In genomic region chr7:100867796-100868485, GRCh38 we compare ENCODE assay signal across 6 cellular contexts. TPM values are rescaled to one million over a fixed set of nuclear protein-coding genes. Genes with fewer than 3 reads are reported as not detected.
DNase-seq lines count a peak whose midpoint lies in the region; ATAC-seq and TF ChIP-seq lines count a peak whose summit lies in the region.

No MANE protein-coding gene starts in this region.

- H3K4me1 ChIP-seq in heart right ventricle (peaks cover 7 to 48% (median 26%) of the 10 kb centered on the region in 9 donors), tibial nerve (peaks cover 0 to 48% (median 30%) of the 10 kb centered on the region in 4 donors)

- H3K27me3 ChIP-seq in heart right ventricle, result no peaks in the 10 kb centered on the region
- H3K27me3 ChIP-seq in tibial nerve, result no peaks in the 10 kb centered on the region

- H3K27ac ChIP-seq in heart right ventricle, result peak overlapping the region; percentile 85 to 99 (median 96)
- peak overlapping the region; percentile 96 to 99 (median 98) for H3K27ac ChIP-seq in tibial nerve

- H3K4me3 ChIP-seq in heart right ventricle (peak overlapping the region; percentile 74 to 99 (median 92)), tibial nerve (peak overlapping the region; percentile 68 to 89 (median 84))

- no peak for DNase-seq in activated T-cell treated with anti-CD3 and anti-CD28 coated beads, Interleukin-2, amount 50 U/mL, for 4 hours
- no peak for DNase-seq in activated T-cell treated with anti-CD3 and anti-CD28 coated beads, Interleukin-2, amount 50 U/mL, for 1 hour
- DNase-seq in heart right ventricle, result no peak
- no peak for DNase-seq in tibial nerve (ENCODE audit: low spot score in 2 of 2)
- no peak for DNase-seq in EL
- DNase-seq in GM19240 (ENCODE audit: insufficient read length, low spot score), result no peak

- TF ChIP-seq POLR2A in tibial nerve (IDR thresholded peaks at IDR 0.05), result no peak

- H3K36me3 ChIP-seq in heart right ventricle (peaks cover 0 to 57% (median 19%) of the 10 kb centered on the region in 9 donors), tibial nerve (peaks cover 0 to 57% (median 0%) of the 10 kb centered on the region in 3 donors)

- no peaks in the 10 kb centered on the region for H3K9me3 Mint-ChIP-seq in activated T-cell treated with anti-CD3 and anti-CD28 coated beads, Interleukin-2, amount 50 U/mL, for 4 hours

- H3K4me3 Mint-ChIP-seq in activated T-cell treated with anti-CD3 and anti-CD28 coated beads, Interleukin-2, amount 50 U/mL, for 4 hours, result peak overlapping the region; percentile 90

- TF ChIP-seq CTCF in heart right ventricle (IDR thresholded peaks at IDR 0.05) (no peak), tibial nerve (IDR thresholded peaks at IDR 0.05) (no peak)

- H3K9me3 ChIP-seq in heart right ventricle (no peaks in the 10 kb centered on the region), tibial nerve (no peaks in the 10 kb centered on the region)

- intact Hi-C loops in heart right ventricle (cut with DNase I), result loop anchor here in 1 of 10 donors (10.0 kb wide), 1 partner anchor 393 kb away; the partner anchor contains the start of gene TSC22D4

- TF ChIP-seq EP300 in tibial nerve (IDR thresholded peaks at IDR 0.05), result no peak

- ATAC-seq in activated T-cell treated with anti-CD3 and anti-CD28 coated beads, Interleukin-2, amount 50 U/mL, for 4 hours, result peak in 1 of 2 donors; percentile 10
- peak in 6 of 8 donors; percentile 8 to 14 (median 11) for ATAC-seq in heart right ventricle

- H3K4me1 Mint-ChIP-seq in activated T-cell treated with anti-CD3 and anti-CD28 coated beads, Interleukin-2, amount 50 U/mL, for 4 hours (ENCODE audit: low read depth), result peaks cover 14% of the 10 kb centered on the region

- no peaks in the 10 kb centered on the region for H3K27me3 Mint-ChIP-seq in activated T-cell treated with anti-CD3 and anti-CD28 coated beads, Interleukin-2, amount 50 U/mL, for 4 hours (ENCODE audit: low read depth)

- H3K36me3 Mint-ChIP-seq in activated T-cell treated with anti-CD3 and anti-CD28 coated beads, Interleukin-2, amount 50 U/mL, for 4 hours (ENCODE audit: insufficient read depth), result peaks cover 20% of the 10 kb centered on the region

- 25 to 29% methylated on average over 25 of the region's 25 CpGs for WGBS in heart right ventricle, 2 donors
- 10 to 20% methylated on average over 15 to 19 of the region's 25 CpGs for WGBS in tibial nerve, 2 donors

RNA-seq across cellular contexts. Expression of gene TRIP6, which starts 0.8 kb away (rescaled TPM):
- total RNA-seq in activated T-cell treated with anti-CD3 and anti-CD28 coated beads, Interleukin-2, amount 50 U/mL, for 4 hours, result 10 to 100 TPM; 44.9 to 47.7 (median 45.4) TPM
- total RNA-seq in heart right ventricle, result 10 to 100 TPM; 13.0 to 23.7 (median 17.7) TPM
- 10 to 100 TPM; 15.4 to 26.3 TPM for polyA plus RNA-seq in heart right ventricle
- 100 to 1,000 TPM in 1 of 4 donors, 10 to 100 TPM in 3; 63.9 to 119 (median 80.8) TPM for total RNA-seq in tibial nerve

RNA-seq across cellular contexts. Expression of gene SRRT, which starts 7.0 kb away (rescaled TPM):
- total RNA-seq in activated T-cell treated with anti-CD3 and anti-CD28 coated beads, Interleukin-2, amount 50 U/mL, for 4 hours, result 100 to 1,000 TPM; 406 to 450 (median 436) TPM
- total RNA-seq in heart right ventricle (10 to 100 TPM; 38.4 to 69.5 (median 49.6) TPM), tibial nerve (100 to 1,000 TPM in 1 of 4 donors, 10 to 100 TPM in 3; 72.6 to 124 (median 88.6) TPM)
- polyA plus RNA-seq in heart right ventricle, result 10 to 100 TPM; 47.6 to 67.6 TPM

RNA-seq across cellular contexts. Expression of gene SLC12A9, which starts 15.4 kb away (rescaled TPM):
- 10 to 100 TPM; 22.9 to 31.7 (median 29.6) TPM for total RNA-seq in activated T-cell treated with anti-CD3 and anti-CD28 coated beads, Interleukin-2, amount 50 U/mL, for 4 hours
- 10 to 100 TPM in 1 of 10 donors, 1 to 10 TPM in 9; 4.8 to 15.7 (median 6.9) TPM for total RNA-seq in heart right ventricle
- 10 to 100 TPM; 10.2 to 14.0 TPM for polyA plus RNA-seq in heart right ventricle
- total RNA-seq in tibial nerve, result 10 to 100 TPM; 11.8 to 36.8 (median 32.1) TPM

RNA-seq across cellular contexts. Expression of gene UFSP1, which starts 21.6 kb away (rescaled TPM):
- total RNA-seq in activated T-cell treated with anti-CD3 and anti-CD28 coated beads, Interleukin-2, amount 50 U/mL, for 4 hours, result 1 to 10 TPM; 3.7 to 5.1 (median 4.6) TPM
- total RNA-seq in heart right ventricle, result 1 to 10 TPM in 9 of 10 donors, under 1 TPM in 1; 0.99 to 3.3 (median 1.7) TPM
- 1 to 10 TPM; 3.1 to 3.4 TPM for polyA plus RNA-seq in heart right ventricle
- total RNA-seq in tibial nerve, result 10 to 100 TPM in 1 of 4 donors, 1 to 10 TPM in 3; 2.8 to 13.3 (median 5.0) TPM

RNA-seq across cellular contexts. Expression of gene ACHE, which starts 27.7 kb away (rescaled TPM):
- total RNA-seq in activated T-cell treated with anti-CD3 and anti-CD28 coated beads, Interleukin-2, amount 50 U/mL, for 4 hours, result under 1 TPM; 0.32 to 0.54 (median 0.35) TPM
- 1 to 10 TPM in 2 of 10 donors, under 1 TPM in 8; 0.27 to 1.1 (median 0.71) TPM for total RNA-seq in heart right ventricle
- polyA plus RNA-seq in heart right ventricle, result under 1 TPM; 0.80 to 0.94 TPM
- total RNA-seq in tibial nerve, result 1 to 10 TPM in 1 of 4 donors, not detected in 3; 3.0 TPM
